ENCODE assay signal across 8 cellular contexts in genomic region chr1:219173434-219173757, GRCh38. TPM values are rescaled to one million over a fixed set of nuclear protein-coding genes. Genes with fewer than 3 reads are reported as not detected.
DNase-seq lines count a peak whose midpoint lies in the region; ATAC-seq and TF ChIP-seq lines count a peak whose summit lies in the region.

No MANE protein-coding gene starts in this region.

- no TSS peak for BruUV-seq in MCF 10A (replicated peaks; lab: Mats Ljungman, UMichigan)

- intact Hi-C loops in MCF 10A (cut with micrococcal nuclease): loop anchor here (10.0 kb wide), 1 partner anchor 829 kb away; the partner anchor contains the start of gene TGFB2

- CTCF ChIA-PET in MCF 10A (lab: Yijun Ruan, JAX): interaction anchor here (0.6 to 1.1 kb wide), 5 partner anchors 12 to 797 kb away, joined by 3 to 8 read pairs (median 3); no protein-coding TSS in a partner anchor

- no peaks in the 10 kb centered on the region for H3K9me3 Mint-ChIP-seq in MCF 10A (ENCODE audit: unreplicated experiment)
- peaks cover 4% of the 10 kb centered on the region for H3K9me3 Mint-ChIP-seq in nephron progenitor cell

- ATAC-seq in GM19397 (IDR thresholded peaks at IDR 0.05; ENCODE audit: unreplicated experiment) (peak; percentile 1), HG03432 (IDR thresholded peaks at IDR 0.05; ENCODE audit: unreplicated experiment) (peak; percentile 1)

- TF ChIP-seq POLR2A in erythroblast (IDR thresholded peaks at IDR 0.05; ENCODE audit: low read length): no peak

- TF ChIP-seq CTCF in MCF 10A (IDR thresholded peaks at IDR 0.05; ENCODE audit: unreplicated experiment) (no peak), nephron progenitor cell (IDR thresholded peaks at IDR 0.05) (no peak)

- POLR2A ChIA-PET in MCF 10A (lab: Yijun Ruan, JAX): interaction anchor here (0.6 to 5.3 kb wide), 32 partner anchors 10 to 888 kb away, joined by 3 to 93 read pairs (median 4); partner anchors contain the start of genes RRP15 and TGFB2

- no peak for DNase-seq in MCF 10A (ENCODE audit: unreplicated experiment)
- DNase-seq in nephron progenitor cell: no peak
- DNase-seq in erythroblast (lab: John Stamatoyannopoulos, UW): no peak
- no peak for DNase-seq in cerebellar nuclear complex (lab: John Stamatoyannopoulos, UW)
- no peak for DNase-seq in HK-2 (ENCODE audit: unreplicated experiment)
- no peak for DNase-seq in NCI-H1436 treated with DMSO at 0.1 percent for 48 hours (lab: John Stamatoyannopoulos, UW)

- H3K4me3 Mint-ChIP-seq in MCF 10A (ENCODE audit: unreplicated experiment) (peak overlapping the region; percentile 93), nephron progenitor cell (peak overlapping the region; percentile 92)

- H3K27me3 Mint-ChIP-seq in MCF 10A (ENCODE audit: insufficient read depth, unreplicated experiment) (no peaks in the 10 kb centered on the region), nephron progenitor cell (ENCODE audit: low read depth, poor library complexity) (no peaks in the 10 kb centered on the region)

- H3K27ac Mint-ChIP-seq in MCF 10A (ENCODE audit: low read depth, unreplicated experiment) (peak overlapping the region; percentile 84), nephron progenitor cell (no peak overlapping the region)

- peaks cover 12% of the 10 kb centered on the region for H3K36me3 Mint-ChIP-seq in MCF 10A (ENCODE audit: insufficient read depth, unreplicated experiment)
- peaks cover 11% of the 10 kb centered on the region for H3K36me3 Mint-ChIP-seq in nephron progenitor cell (ENCODE audit: low read depth)

- H3K4me1 Mint-ChIP-seq in MCF 10A (ENCODE audit: insufficient read depth, unreplicated experiment) (peaks cover 37% of the 10 kb centered on the region), nephron progenitor cell (peaks cover 24% of the 10 kb centered on the region)

RNA-seq across cellular contexts. Expression of gene LYPLAL1, which starts 0.3 kb away (rescaled TPM):
- 59.8 and 69.0 TPM in 2 replicates for total RNA-seq in MCF 10A (2022)
